Comparison of ENCODE assay signal across 9 cellular contexts in the genomic region with DNA sequence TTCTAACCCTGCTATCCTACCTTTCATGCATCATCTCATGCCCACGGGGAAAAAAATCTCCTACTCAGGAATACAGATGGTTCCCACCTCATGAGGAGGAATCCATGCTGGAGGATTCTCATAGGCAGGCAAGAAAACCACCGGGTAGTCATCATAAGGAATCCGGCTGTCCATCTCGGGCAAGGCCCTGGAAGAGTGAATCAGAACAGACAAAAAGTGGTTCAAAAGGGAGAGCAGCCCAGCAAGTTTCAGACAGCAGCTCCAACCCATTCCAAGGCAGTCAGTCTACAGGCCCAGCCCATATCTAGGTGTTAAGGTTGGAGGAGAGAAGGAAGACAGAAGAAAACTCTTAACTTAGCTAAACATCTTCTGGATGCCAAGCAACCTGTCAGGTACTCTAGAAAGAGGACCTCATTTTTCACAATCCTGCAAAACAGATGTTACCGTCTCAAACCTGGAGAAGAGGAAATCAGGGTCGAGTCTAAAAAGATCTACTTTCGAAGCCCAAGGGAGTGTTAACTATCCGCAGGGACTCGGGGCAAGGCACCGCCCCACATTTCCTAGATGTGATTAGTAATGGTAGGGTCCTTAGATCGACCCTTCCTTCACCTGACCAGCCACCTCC. TPM values are rescaled to one million over a fixed set of nuclear protein-coding genes. Genes with fewer than 3 reads are reported as not detected.
DNase-seq lines count a peak whose midpoint lies in the region; ATAC-seq and TF ChIP-seq lines count a peak whose summit lies in the region.
"Had no signal": no experiment of that assay in that cellular context is flagged by ENCODE, and none has a peak within 500 bp of the region (broad histone marks: within the 10 kb centered on the region; RNA-seq: fewer than 3 reads in every experiment).

No MANE protein-coding gene starts in this region.

- H3K27me3 ChIP-seq in dorsolateral prefrontal cortex = peaks cover 0 to 65% (median 6%) of the 10 kb centered on the region in 45 donors

- peak overlapping the region; percentile 87 for H3K27ac ChIP-seq in KOPT-K1 (ENCODE audit: low read depth, low read length, poor library complexity, severe bottlenecking)
- H3K27ac ChIP-seq in dorsolateral prefrontal cortex = peak overlapping the region in 26 of 59 donors; percentile 11 to 76 (median 56)

- TF ChIP-seq CTCF in dorsolateral prefrontal cortex (IDR thresholded peaks at IDR 0.05 in 54 of 56, conservative IDR thresholded peaks at IDR 0.05 in 2 of 56; ENCODE audit: low read depth in 1 of 56, partially characterized antibody in 56 of 56) (no peak), nephron progenitor cell (IDR thresholded peaks at IDR 0.05) (no peak)

- H3K4me1 Mint-ChIP-seq in nephron progenitor cell = peaks cover 28% of the 10 kb centered on the region

- intact Hi-C loops in dorsolateral prefrontal cortex (cut with DNase I) = no loop called here

- no peaks in the 10 kb centered on the region for H3K27me3 Mint-ChIP-seq in nephron progenitor cell (ENCODE audit: low read depth, poor library complexity)

- ATAC-seq in GM18520 (IDR thresholded peaks at IDR 0.05; ENCODE audit: unreplicated experiment) = no peak

- peak; percentile 18 for DNase-seq in EL
- no peak for DNase-seq in dorsolateral prefrontal cortex
- DNase-seq in nephron progenitor cell = no peak
- DNase-seq in NCI-H69 (lab: John Stamatoyannopoulos, UW) = no peak
- DNase-seq in NCI-H1694 treated with DMSO at 0.1 percent for 48 hours (lab: John Stamatoyannopoulos, UW) = no peak
- no peak for DNase-seq in NCI-H1105 (lab: John Stamatoyannopoulos, UW)

- H3K36me3 ChIP-seq in KOPT-K1 (ENCODE audit: insufficient read depth, low read length) = peaks cover 54% of the 10 kb centered on the region

- no peak overlapping the region for H3K27ac Mint-ChIP-seq in nephron progenitor cell

- peaks cover 36% of the 10 kb centered on the region for H3K9me3 Mint-ChIP-seq in nephron progenitor cell

- H3K36me3 Mint-ChIP-seq in nephron progenitor cell (ENCODE audit: low read depth) = peaks cover 10% of the 10 kb centered on the region

- H3K4me3 Mint-ChIP-seq in nephron progenitor cell = peak overlapping the region; percentile 95

- H3K4me3 ChIP-seq in dorsolateral prefrontal cortex = peak overlapping the region; percentile 29 to 75 (median 56)

- no peaks in the 10 kb centered on the region for H3K9me3 ChIP-seq in KOPT-K1 (ENCODE audit: insufficient read depth, low read length, poor library complexity, severe bottlenecking)

RNA-seq across cellular contexts. Expression of a gene that starts 0.4 kb away (rescaled TPM):
- 10 to 100 TPM; 26.4 to 63.5 (median 44.8) TPM for total RNA-seq in dorsolateral prefrontal cortex

RNA-seq across cellular contexts. Expression of a gene that starts 0.6 kb away (rescaled TPM):
- 1 to 10 TPM in 10 of 120 experiments, under 1 TPM in 109, not detected in 1; 0.10 to 1.9 (median 0.49) TPM for total RNA-seq in dorsolateral prefrontal cortex

RNA-seq across cellular contexts. Expression of a gene that starts 7.3 kb away (rescaled TPM):
- not detected for total RNA-seq in dorsolateral prefrontal cortex
- total RNA-seq: SK-MEL-5 had no signal

RNA-seq across cellular contexts. Expression of a gene that starts 21.1 kb away (rescaled TPM):
- total RNA-seq in dorsolateral prefrontal cortex = not detected
- total RNA-seq: SK-MEL-5 had no signal

RNA-seq across cellular contexts. Expression of a gene that starts 29.3 kb away (rescaled TPM):
- 1 to 10 TPM in 18 of 120 experiments, under 1 TPM in 74, not detected in 28; 0.18 to 1.8 (median 0.61) TPM for total RNA-seq in dorsolateral prefrontal cortex
- total RNA-seq: SK-MEL-5 had no signal
